8 cellular contexts compared by ENCODE assay signal in genomic region chr2:176553685-176554106, GRCh38.
DNase-seq lines count a peak whose midpoint lies in the region; ATAC-seq and TF ChIP-seq lines count a peak whose summit lies in the region.

No MANE protein-coding gene starts in this region.

- no TSS peak for BruUV-seq in PC-3 (replicated peaks; lab: Mats Ljungman, UMichigan)

- H3K27ac ChIP-seq in PC-3 (ENCODE audit: low read length): peak overlapping the region; percentile 54
- peak overlapping the region; percentile 43 for H3K27ac ChIP-seq in parathyroid adenoma

- ATAC-seq in PC-3 (peak; percentile 87), Right ventricle myocardium inferior (peak; percentile 90), GM21515 (IDR thresholded peaks at IDR 0.05; ENCODE audit: unreplicated experiment) (no peak), HG03039 (IDR thresholded peaks at IDR 0.05; ENCODE audit: unreplicated experiment) (no peak)

- peaks cover 32% of the 10 kb centered on the region for H3K4me1 ChIP-seq in PC-3 (ENCODE audit: insufficient read depth, low read length)
- no peaks in the 10 kb centered on the region for H3K4me1 ChIP-seq in parathyroid adenoma

- peaks cover 9% of the 10 kb centered on the region for H3K4me1 Mint-ChIP-seq in activated naive CD8-positive, alpha-beta T cell treated with anti-CD3 and anti-CD28 coated beads for 36 hours

- no peaks in the 10 kb centered on the region for H3K9me3 Mint-ChIP-seq in activated naive CD8-positive, alpha-beta T cell treated with anti-CD3 and anti-CD28 coated beads for 36 hours

- H3K9me2 ChIP-seq in PC-3 (replicated peaks; ENCODE audit: low read length): no peaks in the 10 kb centered on the region

- peaks cover 8% of the 10 kb centered on the region for H3F3A ChIP-seq in PC-3 (ENCODE audit: low read length, unreplicated experiment)

- H3K79me2 ChIP-seq in PC-3 (ENCODE audit: low read length): no peaks in the 10 kb centered on the region
- no peaks in the 10 kb centered on the region for H3K79me2 ChIP-seq in parathyroid adenoma

- H3K27ac Mint-ChIP-seq in activated naive CD8-positive, alpha-beta T cell treated with anti-CD3 and anti-CD28 coated beads for 36 hours: no peak overlapping the region

- H3K36me3 ChIP-seq in PC-3 (ENCODE audit: low read depth, low read length) (no peaks in the 10 kb centered on the region), parathyroid adenoma (ENCODE audit: control insufficient read depth, insufficient read depth, low read length) (no peaks in the 10 kb centered on the region)

- CTCF ChIA-PET in PC-3 (lab: Charles Lee): interaction anchor here (0.6 to 3.2 kb wide), 14 partner anchors 30 to 426 kb away, joined by 3 to 29 read pairs (median 7); no protein-coding TSS in a partner anchor

- no peaks in the 10 kb centered on the region for H3K27me3 ChIP-seq in PC-3 (ENCODE audit: low read length)
- no peaks in the 10 kb centered on the region for H3K27me3 ChIP-seq in parathyroid adenoma (ENCODE audit: control insufficient read depth, insufficient read depth, low read length)

- H3K4me2 ChIP-seq in PC-3 (ENCODE audit: low read length) (peak overlapping the region; percentile 90), parathyroid adenoma (ENCODE audit: low read length) (peak overlapping the region; percentile 60)

- H3K36me3 Mint-ChIP-seq in activated naive CD8-positive, alpha-beta T cell treated with anti-CD3 and anti-CD28 coated beads for 36 hours: no peaks in the 10 kb centered on the region

- H3K27me3 Mint-ChIP-seq in activated naive CD8-positive, alpha-beta T cell treated with anti-CD3 and anti-CD28 coated beads for 36 hours: peaks cover 52% of the 10 kb centered on the region

- no peaks in the 10 kb centered on the region for H3K9me3 ChIP-seq in PC-3 (ENCODE audit: low read length)
- H3K9me3 ChIP-seq in parathyroid adenoma (ENCODE audit: control insufficient read depth, low read length): no peaks in the 10 kb centered on the region

- peak; percentile 48 for TF ChIP-seq CTCF in AG10803 (conservative IDR thresholded peaks at IDR 0.05; ENCODE audit: low read length)
- peak; percentile 49; the same call in 1 of the 2 replicates for TF ChIP-seq CTCF in PC-3 (conservative IDR thresholded peaks at IDR 0.05; ENCODE audit: low read depth, low read length)
- no peak for TF ChIP-seq CTCF in parathyroid adenoma (IDR thresholded peaks at IDR 0.05)

- H3K4me3 ChIP-seq in AG10803 (ENCODE audit: low read length) (peak overlapping the region; percentile 56), PC-3 (ENCODE audit: low read length) (peak overlapping the region; percentile 72), parathyroid adenoma (ENCODE audit: low read depth, low read length) (peak overlapping the region; percentile 32)

- no peaks in the 10 kb centered on the region for H4K20me1 ChIP-seq in PC-3 (ENCODE audit: low read length)

- POLR2A ChIA-PET in PC-3 (lab: Charles Lee; ENCODE audit: unreplicated experiment): interaction anchor here (0.5 kb wide), 1 partner anchor 62 kb away, joined by 3 read pairs; no protein-coding TSS in a partner anchor

- DNase-seq in AG10803 (ENCODE audit: low read depth) (peak; percentile 72), HS-5 (ENCODE audit: low read depth) (peak; percentile 57), PC-3 (peak; percentile 69), Right ventricle myocardium inferior (ENCODE audit: missing footprints) (peak; percentile 86)
- DNase-seq in activated naive CD8-positive, alpha-beta T cell treated with anti-CD3 and anti-CD28 coated beads for 36 hours: peak; percentile 38

- H3K9ac ChIP-seq in PC-3 (ENCODE audit: low read length): peak overlapping the region; percentile 57
- no peak overlapping the region for H3K9ac ChIP-seq in parathyroid adenoma

- peak overlapping the region; percentile 79 for H3K4me3 Mint-ChIP-seq in activated naive CD8-positive, alpha-beta T cell treated with anti-CD3 and anti-CD28 coated beads for 36 hours

- intact Hi-C loops in PC-3 (cut with micrococcal nuclease) (loop anchor here (1.0 to 10.0 kb wide), 5 partner anchors 50 to 413 kb away; no protein-coding TSS in a partner anchor), Right ventricle myocardium inferior (cut with DNase I) (loop anchor here (1.0 to 5.0 kb wide), 6 partner anchors 61 to 426 kb away; partner anchors contain the start of gene HOXD8)

- H2AFZ ChIP-seq in PC-3 (ENCODE audit: low read length): peak overlapping the region; percentile 98
- H2AFZ ChIP-seq in parathyroid adenoma: peak overlapping the region; percentile 50

Comparison
In these comparisons a context has a peak if more than half of its experiments do, and no peak if none do; other contexts are left out.
1. ATAC-seq: peak in PC-3 (single experiment) and Right ventricle myocardium inferior (single experiment); none in GM21515 (single experiment) and HG03039 (single experiment).
2. Peak in every context shown above with its lines, with median percentiles within 50 percentile points of each other: DNase-seq and H3K4me3 ChIP-seq.